21 cellular contexts compared by ENCODE assay signal in genomic region chr4:158758142-158758541, GRCh38.
"Had no signal": no experiment of that assay in that cellular context is flagged by ENCODE, and none has a peak within 500 bp of the region (broad histone marks: within the 10 kb centered on the region; RNA-seq: fewer than 3 reads in every experiment).

No MANE protein-coding gene starts in this region.

- DNase-seq: activated CD4-positive, alpha-beta T cell treated with anti-CD3 and anti-CD28 coated beads, Interleukin-2, amount 50 U/mL, for 4 hours; activated naive CD4-positive, alpha-beta T cell treated with Interleukin-2 at 50 U/mL for 16 hours; activated naive CD8-positive, alpha-beta T cell treated with anti-CD3 and anti-CD28 coated beads for 36 hours; activated T-cell treated with anti-CD3 and anti-CD28 coated beads, Interleukin-2, amount 50 U/mL, for 48 hours; amygdala; body of pancreas; head of caudate nucleus; hypothalamus; midbrain; pancreas; psoas muscle; right cardiac atrium; stimulated activated CD4-positive, alpha-beta T cell treated with anti-CD3 and anti-CD28 coated beads, Interleukin-2, amount 100 ng/mL, for 24 hours; stimulated activated naive CD8-positive, alpha-beta T cell treated with anti-CD3 and anti-CD28 coated beads, Interleukin-15, amount 100 ng/mL, for 72 hours; T-helper 9 cell; tibial artery had no signal

- H3K36me3 Mint-ChIP-seq: stimulated activated effector memory CD8-positive, alpha-beta T cell treated with anti-CD3 and anti-CD28 coated beads, Interleukin-12 subunit alpha, Interleukin-12 subunit beta, amount 100 ng/mL, for 72 hours had no signal

- ATAC-seq: body of pancreas; gastroesophageal sphincter; pancreas; psoas muscle; right cardiac atrium; stimulated activated effector memory CD8-positive, alpha-beta T cell treated with anti-CD3 and anti-CD28 coated beads, Interleukin-12 subunit alpha, Interleukin-12 subunit beta, amount 100 ng/mL, for 72 hours; stimulated activated naive CD8-positive, alpha-beta T cell treated with anti-CD3 and anti-CD28 coated beads, Interleukin-15, amount 100 ng/mL, for 72 hours had no signal

- H3K27me3 ChIP-seq: body of pancreas, cardiac muscle cell, gastroesophageal sphincter, pancreas, tibial artery had no signal

- H3K4me3 ChIP-seq: body of pancreas, cardiac muscle cell, gastroesophageal sphincter, pancreas, psoas muscle, skin epidermis, tibial artery had no signal

- H3K4me1 ChIP-seq: body of pancreas, gastroesophageal sphincter, pancreas, psoas muscle, tibial artery had no signal

- H3K27ac Mint-ChIP-seq: activated naive CD8-positive, alpha-beta T cell treated with anti-CD3 and anti-CD28 coated beads for 36 hours; nephron; stimulated activated effector memory CD8-positive, alpha-beta T cell treated with anti-CD3 and anti-CD28 coated beads, Interleukin-12 subunit alpha, Interleukin-12 subunit beta, amount 100 ng/mL, for 72 hours; stimulated activated naive CD8-positive, alpha-beta T cell treated with anti-CD3 and anti-CD28 coated beads, Interleukin-15, amount 100 ng/mL, for 72 hours had no signal

- H3K36me3 ChIP-seq: cardiac muscle cell, gastroesophageal sphincter, pancreas, tibial artery had no signal

- H3K4me1 Mint-ChIP-seq: nephron; stimulated activated naive CD8-positive, alpha-beta T cell treated with anti-CD3 and anti-CD28 coated beads, Interleukin-15, amount 100 ng/mL, for 72 hours had no signal

- H3K4me3 Mint-ChIP-seq: activated naive CD8-positive, alpha-beta T cell treated with anti-CD3 and anti-CD28 coated beads for 36 hours; nephron; stimulated activated effector memory CD8-positive, alpha-beta T cell treated with anti-CD3 and anti-CD28 coated beads, Interleukin-12 subunit alpha, Interleukin-12 subunit beta, amount 100 ng/mL, for 72 hours; stimulated activated naive CD8-positive, alpha-beta T cell treated with anti-CD3 and anti-CD28 coated beads, Interleukin-15, amount 100 ng/mL, for 72 hours had no signal

- H3K9me3 ChIP-seq: body of pancreas, pancreas, psoas muscle, tibial artery had no signal

- H3K9me3 Mint-ChIP-seq: stimulated activated effector memory CD8-positive, alpha-beta T cell treated with anti-CD3 and anti-CD28 coated beads, Interleukin-12 subunit alpha, Interleukin-12 subunit beta, amount 100 ng/mL, for 72 hours; stimulated activated naive CD8-positive, alpha-beta T cell treated with anti-CD3 and anti-CD28 coated beads, Interleukin-15, amount 100 ng/mL, for 72 hours had no signal

- H3K27ac ChIP-seq: body of pancreas, cardiac muscle cell, gastroesophageal sphincter, pancreas, psoas muscle, skin epidermis, tibial artery had no signal
